23 cellular contexts compared by ENCODE assay signal in genomic region chr1:180253585-180254495, GRCh38. TPM values are rescaled to one million over a fixed set of nuclear protein-coding genes. Genes with fewer than 3 reads are reported as not detected.
A peak's percentile ranks its signal among the peaks of the same experiment; 100 is the strongest.
DNase-seq lines count a peak whose midpoint lies in the region; ATAC-seq, FAIRE-seq and TF ChIP-seq lines count a peak whose summit lies in the region.
"Had no signal": no experiment of that assay in that cellular context is flagged by ENCODE, and none has a peak within 500 bp of the region (broad histone marks: within the 10 kb centered on the region; RNA-seq: fewer than 3 reads in every experiment).

No MANE protein-coding gene starts in this region.

- FAIRE-seq in pancreas (lab: Jason Lieb, UNC): no peak
- FAIRE-seq: GM12891, GM18507 had no signal

- CTCF ChIA-PET in IMR-90 (lab: Yijun Ruan, JAX): interaction anchor here (0.8 to 2.1 kb wide), 8 partner anchors 8 to 229 kb away, joined by 3 to 9 read pairs (median 4); no protein-coding TSS in a partner anchor

- H3K36me3 Mint-ChIP-seq in dendritic cell treated with granulocyte-macrophage colony-stimulating factor and Interleukin-4, amounts not matched to agents 40 ng/mL and 50 ng/mL, for 4 days (ENCODE audit: low read depth): no peaks in the 10 kb centered on the region
- peaks cover 3% of the 10 kb centered on the region for H3K36me3 Mint-ChIP-seq in T-helper 17 cell (ENCODE audit: low read depth)
- H3K36me3 Mint-ChIP-seq: CD8-positive, alpha-beta T cell had no signal

- H3K4me3 Mint-ChIP-seq in dendritic cell treated with granulocyte-macrophage colony-stimulating factor and Interleukin-4, amounts not matched to agents 40 ng/mL and 50 ng/mL, for 4 days: no peak overlapping the region
- H3K4me3 Mint-ChIP-seq in T-helper 17 cell: no peak overlapping the region
- H3K4me3 Mint-ChIP-seq: CD8-positive, alpha-beta T cell had no signal

- no peak overlapping the region for H3K27ac ChIP-seq in IMR-90 (ENCODE audit: insufficient read depth, low read length)
- H3K27ac ChIP-seq in pancreas: no peak overlapping the region
- H3K27ac ChIP-seq: BLaER1 treated with 17β-estradiol and CSF1 and Interleukin-3, amounts not matched to agents 10 nM and 100 nM; KMS-11; PC-9; RWPE1 had no signal

- no peaks in the 10 kb centered on the region for H4K20me1 ChIP-seq in IMR-90 (ENCODE audit: insufficient read depth, low read length)

- POLR2A ChIA-PET in IMR-90 (lab: Charles Lee; ENCODE audit: unreplicated experiment): no interaction called here

- dilution Hi-C loops in IMR-90 (cut with HindIII; ENCODE audit: low sequenced_read_pairs, unreplicated experiment): no loop called here

- no peaks in the 10 kb centered on the region for H3K9me3 ChIP-seq in IMR-90 (ENCODE audit: control insufficient read depth, insufficient read depth, low read length)
- H3K9me3 ChIP-seq in pancreas: no peaks in the 10 kb centered on the region
- no peaks in the 10 kb centered on the region for H3K9me3 ChIP-seq in T-helper 17 cell (ENCODE audit: control insufficient read depth, low read length, poor library complexity, severe bottlenecking)
- H3K9me3 ChIP-seq: BLaER1 treated with 17β-estradiol and CSF1 and Interleukin-3, amounts not matched to agents 10 nM and 100 nM had no signal

- H3K4me1 ChIP-seq in IMR-90 (ENCODE audit: control insufficient read depth, insufficient read depth, low read length): peaks cover 4% of the 10 kb centered on the region; the same call in 1 of the 2 replicates
- H3K4me1 ChIP-seq in pancreas: peaks cover 0 to 8% (median 6%) of the 10 kb centered on the region in 3 donors

- no peak overlapping the region for H3K4me2 ChIP-seq in IMR-90 (ENCODE audit: low read depth, low read length)
- H3K4me2 ChIP-seq: KMS-11, PC-9 had no signal

- intact Hi-C loops in IMR-90 (cut with micrococcal nuclease): loop anchor here (2.0 kb wide), 1 partner anchor 159 kb away; no protein-coding TSS in a partner anchor
- intact Hi-C loops in dendritic cell treated with granulocyte-macrophage colony-stimulating factor and Interleukin-4, amounts not matched to agents 40 ng/mL and 50 ng/mL, for 4 days (cut with micrococcal nuclease): no loop called here
- intact Hi-C loops in pancreas (cut with DNase I): loop anchor here in 1 of 3 donors (5.0 to 10.0 kb wide), 2 partner anchors 161 to 228 kb away; no protein-coding TSS in a partner anchor

- H3K4me3 ChIP-seq in H7 (ENCODE audit: insufficient read depth, low read depth, low read length): no peak overlapping the region
- no peak overlapping the region for H3K4me3 ChIP-seq in IMR-90 (ENCODE audit: insufficient read depth, low read depth, low read length)
- H3K4me3 ChIP-seq in pancreas: no peak overlapping the region
- H3K4me3 ChIP-seq: BLaER1 treated with 17β-estradiol and CSF1 and Interleukin-3, amounts not matched to agents 10 nM and 100 nM; PC-9 had no signal

- no peak for TF ChIP-seq RAD21 in IMR-90 (IDR thresholded peaks at IDR 0.05; ENCODE audit: low read length)

- peaks cover 35% of the 10 kb centered on the region for H3K27me3 Mint-ChIP-seq in dendritic cell treated with granulocyte-macrophage colony-stimulating factor and Interleukin-4, amounts not matched to agents 40 ng/mL and 50 ng/mL, for 4 days
- peaks cover 85% of the 10 kb centered on the region for H3K27me3 Mint-ChIP-seq in T-helper 17 cell

- peak; percentile 66 for DNase-seq in H7
- DNase-seq in IMR-90: no peak
- DNase-seq in pancreas: peak; percentile 69 to 90 (median 76)
- DNase-seq in T-helper 17 cell: no peak
- no peak for DNase-seq in omental fat pad (ENCODE audit: low spot score)
- DNase-seq: Calu3; CD8-positive, alpha-beta T cell; DMS53; EL; MV-4-11; NCI-H187; NCI-H345; NCI-H524 treated with DMSO at 0.1 percent for 48 hours; PC-9; SIG-M5 had no signal

- no peaks in the 10 kb centered on the region for H3K9me3 Mint-ChIP-seq in dendritic cell treated with granulocyte-macrophage colony-stimulating factor and Interleukin-4, amounts not matched to agents 40 ng/mL and 50 ng/mL, for 4 days
- H3K9me3 Mint-ChIP-seq: CD8-positive, alpha-beta T cell had no signal

- H3K14ac ChIP-seq in IMR-90 (replicated peaks; ENCODE audit: low read depth, low read length): no peak overlapping the region

- no peak overlapping the region for H4K91ac ChIP-seq in IMR-90 (ENCODE audit: insufficient read depth, low read depth, low read length)

- TF ChIP-seq CTCF in IMR-90 (conservative IDR thresholded peaks at IDR 0.05; ENCODE audit: low read depth, low read length): no peak
- TF ChIP-seq CTCF in pancreas (IDR thresholded peaks at IDR 0.05): no peak
- TF ChIP-seq CTCF in omental fat pad (IDR thresholded peaks at IDR 0.05): no peak

- no peak overlapping the region for H3K4ac ChIP-seq in IMR-90 (ENCODE audit: low read depth, low read length)

- no peak overlapping the region for H3K56ac ChIP-seq in IMR-90 (ENCODE audit: extremely low read depth, insufficient read depth, low read length)

- ATAC-seq in IMR-90 (ENCODE audit: low read depth) (no peak), pancreas (peak; percentile 76 to 91 (median 86)), HG02938 (IDR thresholded peaks at IDR 0.05; ENCODE audit: unreplicated experiment) (no peak), T-helper 17 cell (no peak), omental fat pad (ENCODE audit: low FRiP score) (no peak)
- ATAC-seq: CD8-positive, alpha-beta T cell had no signal

- no peak overlapping the region for H2BK5ac ChIP-seq in IMR-90 (ENCODE audit: low read depth, low read length, poor library complexity, severe bottlenecking)

- H2AK5ac ChIP-seq in IMR-90 (ENCODE audit: low read depth, low read length): no peak overlapping the region

- H3K23ac ChIP-seq in IMR-90 (ENCODE audit: low read depth, low read length): no peak overlapping the region

- BruUV-seq in IMR-90 (replicated peaks; lab: Mats Ljungman, UMichigan): no TSS peak

- H2BK20ac ChIP-seq in IMR-90 (ENCODE audit: low read depth, low read length): no peak overlapping the region

- no peak overlapping the region for H4K8ac ChIP-seq in IMR-90 (ENCODE audit: low read depth in 2 of 2, low read length in 2 of 2)

- no peak overlapping the region for H4K5ac ChIP-seq in IMR-90 (ENCODE audit: low read depth, low read length)

- peaks cover 4% of the 10 kb centered on the region; the same call in 1 of the 2 replicates for H3K9me1 ChIP-seq in IMR-90 (ENCODE audit: insufficient read depth, low read length)

- no peak for TF ChIP-seq POLR2A in IMR-90 (IDR thresholded peaks at IDR 0.05; ENCODE audit: low read depth, low read length)

- no peak overlapping the region for H3K18ac ChIP-seq in IMR-90 (ENCODE audit: low read depth, low read length)

- H2AK9ac ChIP-seq in IMR-90 (replicated peaks; ENCODE audit: low read depth, low read length, poor library complexity): no peak overlapping the region

- no peaks in the 10 kb centered on the region for H3K79me1 ChIP-seq in IMR-90 (ENCODE audit: low read depth in 1 of 2, low read length in 2 of 2)

- H3K9ac ChIP-seq in IMR-90 (ENCODE audit: low read depth, low read length): no peak overlapping the region
- H3K9ac ChIP-seq: BLaER1 treated with 17β-estradiol and CSF1 and Interleukin-3, amounts not matched to agents 10 nM and 100 nM; KMS-11 had no signal

- in situ Hi-C loops in IMR-90 (cut with MboI; ENCODE audit: low sequenced_read_pairs): loop anchor here (5.0 to 25.0 kb wide), 3 partner anchors 163 to 908 kb away; no protein-coding TSS in a partner anchor

- peak overlapping the region; percentile 53 for H3K27ac Mint-ChIP-seq in dendritic cell treated with granulocyte-macrophage colony-stimulating factor and Interleukin-4, amounts not matched to agents 40 ng/mL and 50 ng/mL, for 4 days
- no peak overlapping the region for H3K27ac Mint-ChIP-seq in T-helper 17 cell
- H3K27ac Mint-ChIP-seq: CD8-positive, alpha-beta T cell had no signal

- 47% methylated on average over 13 of the region's 31 CpGs; no CpG with 5 or more reads in 1 of the 2 experiments for whole genome bisulfite sequencing in IMR-90 (ENCODE audit: extremely low coverage in 2 of 2, insufficient read length in 1 of 2), 2 experiments
- WGBS in pancreas, 2 donors: 41 to 48% methylated on average over 31 of the region's 31 CpGs

- H3K36me3 ChIP-seq in H7 (replicated peaks; ENCODE audit: control insufficient read depth, insufficient read depth, low read length) (no peaks in the 10 kb centered on the region), IMR-90 (ENCODE audit: control insufficient read depth, insufficient read depth, low read length) (no peaks in the 10 kb centered on the region), pancreas (no peaks in the 10 kb centered on the region)
- H3K36me3 ChIP-seq: BLaER1 treated with 17β-estradiol and CSF1 and Interleukin-3, amounts not matched to agents 10 nM and 100 nM had no signal

- no peaks in the 10 kb centered on the region for H3K27me3 ChIP-seq in H7 (ENCODE audit: control insufficient read depth, insufficient read depth, low read length)
- H3K27me3 ChIP-seq in IMR-90 (ENCODE audit: control insufficient read depth, insufficient read depth, low read length): peaks cover 16% of the 10 kb centered on the region
- no peaks in the 10 kb centered on the region for H3K27me3 ChIP-seq in pancreas

- no peak overlapping the region for H2BK120ac ChIP-seq in IMR-90 (ENCODE audit: low read depth, low read length)

- H2BK15ac ChIP-seq in IMR-90 (ENCODE audit: low read depth, low read length): no peak overlapping the region

- H2AFZ ChIP-seq in IMR-90 (replicated peaks; ENCODE audit: low read length, poor library complexity): peak overlapping the region; percentile 37
- H2AFZ ChIP-seq: PC-9 had no signal

- H3K4me1 Mint-ChIP-seq in dendritic cell treated with granulocyte-macrophage colony-stimulating factor and Interleukin-4, amounts not matched to agents 40 ng/mL and 50 ng/mL, for 4 days (ENCODE audit: low read depth): peaks cover 28% of the 10 kb centered on the region
- peaks cover 9% of the 10 kb centered on the region for H3K4me1 Mint-ChIP-seq in T-helper 17 cell

TF ChIP-seq in IMR-90, 13 proteins besides CTCF, POLR2A, EP300 and RAD21 (continues in another document):
- TF ChIP-seq, protein P1, sequence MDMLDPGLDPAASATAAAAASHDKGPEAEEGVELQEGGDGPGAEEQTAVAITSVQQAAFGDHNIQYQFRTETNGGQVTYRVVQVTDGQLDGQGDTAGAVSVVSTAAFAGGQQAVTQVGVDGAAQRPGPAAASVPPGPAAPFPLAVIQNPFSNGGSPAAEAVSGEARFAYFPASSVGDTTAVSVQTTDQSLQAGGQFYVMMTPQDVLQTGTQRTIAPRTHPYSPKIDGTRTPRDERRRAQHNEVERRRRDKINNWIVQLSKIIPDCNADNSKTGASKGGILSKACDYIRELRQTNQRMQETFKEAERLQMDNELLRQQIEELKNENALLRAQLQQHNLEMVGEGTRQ (IDR thresholded peaks at IDR 0.05; ENCODE audit: low read depth, low read length): no peak
- TF ChIP-seq MAFK (IDR thresholded peaks at IDR 0.05; ENCODE audit: low read depth, low read length) (no peak), NFE2L2 (IDR thresholded peaks at IDR 0.05; ENCODE audit: low read depth, low read length) (no peak)

RNA-seq across cellular contexts. Expression of gene LHX4, which starts 23.8 kb away (rescaled TPM):
- total RNA-seq in H7 (2014; rRNA removed; shearing (Covaris generic)): 1.1 and 2.7 TPM in 2 replicates
- total RNA-seq in IMR-90 (2012; rRNA removed) (0.18 and 0.28 TPM in 2 replicates), pancreas (under 1 TPM in 3 of 6 donors, not detected in 3; 0.03 to 0.12 (median 0.12) TPM), T-helper 17 cell (not detected), omental fat pad (under 1 TPM in 2 of 4 donors, not detected in 2; 0.16 to 0.28 TPM)
- polyA plus RNA-seq in IMR-90 (2012; rRNA removed) (0.03 and 0.05 TPM in 2 replicates), pancreas (under 1 TPM; 0.04 to 0.19 TPM)
- polyA plus RNA-seq in IMR-90 (2012; cell fraction: cytosol; rRNA removed): 0.03 and 0.07 TPM in 2 replicates
- 0.07 and 0.15 TPM in 2 replicates for polyA plus RNA-seq in IMR-90 (2012; cell fraction: nucleus; rRNA removed; ENCODE audit: low replicate concordance)
- total RNA-seq: A673 had no signal

Comparison
In these comparisons a context has a peak if more than half of its experiments do, and no peak if none do; other contexts are left out.
1. DNase-seq: peak in H7 (single experiment) and pancreas (6 of 6); none in IMR-90 (single experiment), T-helper 17 cell (0 of 3) and omental fat pad (single experiment).
2. ATAC-seq: peak in pancreas (4 of 4); none in IMR-90 (single experiment), HG02938 (single experiment), T-helper 17 cell (single experiment) and omental fat pad (single experiment).